14 cellular contexts compared by ENCODE assay signal in genomic region chr20:51447765-51448148, GRCh38.
DNase-seq lines count a peak whose midpoint lies in the region; ATAC-seq and TF ChIP-seq lines count a peak whose summit lies in the region.
"Had no signal": no experiment of that assay in that cellular context is flagged by ENCODE, and none has a peak within 500 bp of the region (broad histone marks: within the 10 kb centered on the region; RNA-seq: fewer than 3 reads in every experiment).

No MANE protein-coding gene starts in this region.

- no peak overlapping the region for H2AFZ ChIP-seq in smooth muscle cell (ENCODE audit: low read depth)

- H3K36me3 ChIP-seq in HUES64 (ENCODE audit: insufficient read depth, low read length) (no peaks in the 10 kb centered on the region), RWPE2 (ENCODE audit: low read depth) (no peaks in the 10 kb centered on the region), smooth muscle cell (ENCODE audit: low read depth) (no peaks in the 10 kb centered on the region)

- 94% methylated on average over 5 of the region's 5 CpGs for WGBS in HUES64
- WGBS in smooth muscle cell (ENCODE audit: low lambda C conversion rate): 82% methylated on average over 5 of the region's 5 CpGs

- DNase-seq in RWPE2 (ENCODE audit: low spot score) (no peak), immature natural killer cell (no peak), smooth muscle cell (lab: John Stamatoyannopoulos, UW; ENCODE audit: unreplicated experiment) (no peak), NCI-H526 treated with DMSO at 0.1 percent for 48 hours (lab: John Stamatoyannopoulos, UW) (no peak), SKM-1 treated with dmso at 0.1 percent for 144 hours (lab: John Stamatoyannopoulos, UW; ENCODE audit: unreplicated experiment) (no peak)
- DNase-seq: activated gamma-delta T cell; CD4-positive, alpha-beta T cell; erythroblast; GDM1; NCI-H1092; NCI-H2227 treated with DMSO at 0.1 percent for 48 hours; T-helper 2 cell had no signal

- H3K79me2 ChIP-seq in smooth muscle cell (ENCODE audit: low read depth): no peaks in the 10 kb centered on the region

- no peak overlapping the region for H3K4me3 Mint-ChIP-seq in immature natural killer cell
- H3K4me3 Mint-ChIP-seq: CD4-positive, alpha-beta T cell had no signal

- H3K27me3 Mint-ChIP-seq in immature natural killer cell (ENCODE audit: low read depth in 3 of 3): peaks cover 3 to 28% (median 11%) of the 10 kb centered on the region in 3 donors
- H3K27me3 Mint-ChIP-seq: CD4-positive, alpha-beta T cell had no signal

- ATAC-seq in RWPE2 (ENCODE audit: low read depth) (no peak), HG02884 (IDR thresholded peaks at IDR 0.05; ENCODE audit: unreplicated experiment) (no peak)

- peaks cover 28 to 60% (median 29%) of the 10 kb centered on the region in 3 donors for H3K36me3 Mint-ChIP-seq in immature natural killer cell

- no peaks in the 10 kb centered on the region for H3K9me3 Mint-ChIP-seq in immature natural killer cell
- H3K9me3 Mint-ChIP-seq: CD4-positive, alpha-beta T cell had no signal

- H4K20me1 ChIP-seq in smooth muscle cell (ENCODE audit: low read depth): no peaks in the 10 kb centered on the region

- peak overlapping the region; percentile 34 to 63 (median 48) for H3K27ac Mint-ChIP-seq in immature natural killer cell
- H3K27ac Mint-ChIP-seq: CD4-positive, alpha-beta T cell had no signal

- TF ChIP-seq CTCF in RWPE2 (IDR thresholded peaks at IDR 0.05; ENCODE audit: poor library complexity, severe bottlenecking): no peak
- no peak for TF ChIP-seq CTCF in smooth muscle cell (IDR thresholded peaks at IDR 0.05; ENCODE audit: borderline replicate concordance, insufficient read depth, poor library complexity, severe bottlenecking)

- H3K27ac ChIP-seq in HUES64 (ENCODE audit: low read depth, low read length): peak overlapping the region; percentile 5; the same call in 1 of the 2 replicates
- H3K27ac ChIP-seq in RWPE2 (ENCODE audit: poor library complexity, severe bottlenecking): peak overlapping the region; percentile 68
- H3K27ac ChIP-seq in smooth muscle cell (ENCODE audit: low read depth): peak overlapping the region; percentile 97

- H3K9ac ChIP-seq in HUES64 (ENCODE audit: low read depth, low read length): no peak overlapping the region
- peak overlapping the region; percentile 84 for H3K9ac ChIP-seq in smooth muscle cell (ENCODE audit: low read depth)

- H3K4me2 ChIP-seq in smooth muscle cell: peak overlapping the region; percentile 60

- no peak overlapping the region for H3K4me3 ChIP-seq in HUES64 (ENCODE audit: low read length)
- no peak overlapping the region for H3K4me3 ChIP-seq in RWPE2 (ENCODE audit: severe bottlenecking)
- no peak overlapping the region for H3K4me3 ChIP-seq in smooth muscle cell

- H3K27me3 ChIP-seq in HUES64 (ENCODE audit: insufficient read depth, low read length) (no peaks in the 10 kb centered on the region), RWPE2 (ENCODE audit: insufficient read depth, poor library complexity, severe bottlenecking) (no peaks in the 10 kb centered on the region), smooth muscle cell (ENCODE audit: low read depth) (no peaks in the 10 kb centered on the region)

- peaks cover 68 to 87% of the 10 kb centered on the region in 2 donors for H3K4me1 Mint-ChIP-seq in immature natural killer cell

- H3K4me1 ChIP-seq in HUES64 (ENCODE audit: insufficient read depth, low read length) (peaks cover 9% of the 10 kb centered on the region; the same call in 1 of the 2 replicates), RWPE2 (ENCODE audit: insufficient read depth, poor library complexity, severe bottlenecking) (peaks cover 18% of the 10 kb centered on the region), smooth muscle cell (ENCODE audit: low read depth) (peaks cover 18% of the 10 kb centered on the region)

- peaks cover 40% of the 10 kb centered on the region for H3F3A ChIP-seq in smooth muscle cell (ENCODE audit: low read depth)

- H3K9me3 ChIP-seq in HUES64 (ENCODE audit: insufficient read depth, low read depth, low read length) (no peaks in the 10 kb centered on the region), RWPE2 (ENCODE audit: severe bottlenecking) (no peaks in the 10 kb centered on the region), smooth muscle cell (replicated peaks; ENCODE audit: low read depth) (no peaks in the 10 kb centered on the region)

Comparison
In these comparisons a context has a peak if more than half of its experiments do, and no peak if none do; other contexts are left out.
1. H3K27ac ChIP-seq: peak in every context shown above with its lines; median percentile 97 in smooth muscle cell; 68 in RWPE2; 5 in HUES64.